Comparison of ENCODE assay signal across 1 cellular context in genomic region chr10:28797904-28798371, GRCh38.
TF ChIP-seq lines count a peak whose summit lies in the region.

No MANE protein-coding gene starts in this region.

TF ChIP-seq in IMR-90, 13 proteins besides CTCF, POLR2A, EP300 and RAD21 (continued from another document):
- TF ChIP-seq ELK1 (IDR thresholded peaks at IDR 0.05; ENCODE audit: borderline replicate concordance, low read depth, low read length) (no peak), BHLHE40 (IDR thresholded peaks at IDR 0.05; ENCODE audit: low read depth, low read length) (no peak), CHD1 (IDR thresholded peaks at IDR 0.05; ENCODE audit: low read depth, low read length) (no peak), NFE2L2 (IDR thresholded peaks at IDR 0.05; ENCODE audit: low read depth, low read length) (no peak), SMC3 (IDR thresholded peaks at IDR 0.05; ENCODE audit: low read depth, low read length) (no peak)
